In the genomic region with DNA sequence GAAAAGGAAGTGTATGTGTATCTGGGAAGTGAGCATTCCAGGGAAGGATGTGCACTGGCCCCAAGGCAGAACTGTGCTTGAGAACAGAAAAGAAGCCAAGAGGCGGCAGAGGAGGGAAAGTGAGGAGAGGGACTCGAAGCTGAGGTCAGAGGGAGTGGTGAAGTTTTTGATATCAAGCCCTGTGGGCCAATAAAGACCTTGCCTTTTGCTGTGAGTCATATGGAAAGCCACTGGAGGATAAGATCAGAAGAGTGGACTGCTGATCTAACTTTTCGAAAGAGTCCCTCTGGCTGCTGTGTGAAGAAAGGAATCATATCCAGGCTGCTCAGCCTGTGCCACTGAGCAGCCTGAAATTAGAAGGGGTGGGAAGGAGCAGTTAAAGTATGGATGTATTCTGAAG, we compare ENCODE assay signal across 27 cellular contexts.
A peak's percentile ranks its signal among the peaks of the same experiment; 100 is the strongest.
DNase-seq lines count a peak whose midpoint lies in the region; ATAC-seq, FAIRE-seq and TF ChIP-seq lines count a peak whose summit lies in the region.
"Had no signal": no experiment of that assay in that cellular context is flagged by ENCODE, and none has a peak within 500 bp of the region (broad histone marks: within the 10 kb centered on the region; RNA-seq: fewer than 3 reads in every experiment).

No MANE protein-coding gene starts in this region.

- H3K27ac ChIP-seq in mammary epithelial cell (ENCODE audit: insufficient read depth, low read depth, low read length) = no peak overlapping the region
- no peak overlapping the region for H3K27ac ChIP-seq in breast epithelium
- H3K27ac ChIP-seq in upper lobe of left lung = no peak overlapping the region
- H3K27ac ChIP-seq: adrenal gland, right lobe of liver, thyroid gland had no signal

- H3K4me1 ChIP-seq in mammary epithelial cell (ENCODE audit: insufficient read depth, low read length) = peaks cover 3% of the 10 kb centered on the region
- H3K4me1 ChIP-seq in breast epithelium = no peaks in the 10 kb centered on the region
- peaks cover 0 to 10% (median 2%) of the 10 kb centered on the region in 4 donors for H3K4me1 ChIP-seq in upper lobe of left lung
- H3K4me1 ChIP-seq: adrenal gland had no signal

- no peaks in the 10 kb centered on the region for H3K79me2 ChIP-seq in mammary epithelial cell (ENCODE audit: insufficient read depth, low read length)

- CTCF ChIA-PET in mammary epithelial cell (lab: Charles Lee; ENCODE audit: low non-redundant PET) = no interaction called here

- dilution Hi-C loops in mammary epithelial cell (cut with HindIII; ENCODE audit: low sequenced_read_pairs) = no loop called here

- no peaks in the 10 kb centered on the region for H3K27me3 Mint-ChIP-seq in CD14-positive monocyte (ENCODE audit: low read depth in 3 of 3)
- H3K27me3 Mint-ChIP-seq: activated T-helper 17 cell treated with anti-CD3 and anti-CD28 coated beads, Interleukin-2, amount 50 U/mL, for 72 hours; CD4-positive, CD25-positive, alpha-beta regulatory T cell had no signal

- TF ChIP-seq EP300 in upper lobe of left lung (IDR thresholded peaks at IDR 0.05) = no peak

- no peaks in the 10 kb centered on the region for H3K36me3 ChIP-seq in mammary epithelial cell (ENCODE audit: insufficient read depth, low read length)
- no peaks in the 10 kb centered on the region for H3K36me3 ChIP-seq in breast epithelium
- H3K36me3 ChIP-seq in upper lobe of left lung = no peaks in the 10 kb centered on the region
- H3K36me3 ChIP-seq: adrenal gland, right lobe of liver, thyroid gland had no signal

- DNase-seq in mammary epithelial cell = peak; percentile 1
- DNase-seq in breast epithelium (ENCODE audit: low spot score in 2 of 2) = no peak
- peak; percentile 55 for DNase-seq in SK-MEL-5 (ENCODE audit: low read depth, low spot score)
- DNase-seq in fibroblast of pulmonary artery (ENCODE audit: low read depth) = peak; percentile 64
- no peak for DNase-seq in upper lobe of left lung
- DNase-seq in D721Med (ENCODE audit: insufficient read length, low spot score) = no peak
- DNase-seq in CD14-positive monocyte (ENCODE audit: low spot score) = no peak
- DNase-seq: 8988T; adrenal gland; CD4-positive, CD25-positive, alpha-beta regulatory T cell; cortex of kidney; Karpas-422; kidney; NCI-H1417; NK-92 treated with Interleukin-12 subunit alpha and Interleukin-12 subunit beta, amount 100 ng/mL, for 24 hours; right lobe of liver; SHP77 treated with DMSO at 0.1 percent for 48 hours; stimulated activated CD4-positive, alpha-beta T cell treated with anti-CD3 and anti-CD28 coated beads, Interleukin-4, amount 100 ng/mL, for 24 hours; stimulated activated CD8-positive, alpha-beta memory T cell treated with anti-CD3 and anti-CD28 coated beads, Interleukin-4, amount 100 ng/mL, for 48 hours; thyroid gland had no signal

- H3K4me3 ChIP-seq in mammary epithelial cell (replicated peaks in 1 of 3; ENCODE audit: insufficient read depth in 1 of 3, low read depth in 2 of 3, low read length in 3 of 3) = no peak overlapping the region
- H3K4me3 ChIP-seq in breast epithelium = no peak overlapping the region
- H3K4me3 ChIP-seq in fibroblast of pulmonary artery (replicated peaks; ENCODE audit: low read depth, low read length) = no peak overlapping the region
- no peak overlapping the region for H3K4me3 ChIP-seq in upper lobe of left lung
- H3K4me3 ChIP-seq: adrenal gland, GM23338, right lobe of liver, thyroid gland had no signal

- no peak for TF ChIP-seq POLR2A in breast epithelium (IDR thresholded peaks at IDR 0.05)
- no peak for TF ChIP-seq POLR2A in upper lobe of left lung (IDR thresholded peaks at IDR 0.05)

- H3K4me3 Mint-ChIP-seq in CD14-positive monocyte = no peak overlapping the region
- H3K4me3 Mint-ChIP-seq: activated T-helper 17 cell treated with anti-CD3 and anti-CD28 coated beads, Interleukin-2, amount 50 U/mL, for 72 hours; CD4-positive, CD25-positive, alpha-beta regulatory T cell; GM23338; T-helper 2 cell treated with Interferon-gamma antibody and Interleukin-4, amounts not matched to agents 5 μg/mL and 100 μg/mL, for 36 hours had no signal

- no peaks in the 10 kb centered on the region for H3K9me3 Mint-ChIP-seq in CD14-positive monocyte
- H3K9me3 Mint-ChIP-seq: activated T-helper 17 cell treated with anti-CD3 and anti-CD28 coated beads, Interleukin-2, amount 50 U/mL, for 72 hours; CD4-positive, CD25-positive, alpha-beta regulatory T cell; GM23338; T-helper 2 cell treated with Interferon-gamma antibody and Interleukin-4, amounts not matched to agents 5 μg/mL and 100 μg/mL, for 36 hours had no signal

- H3K9me3 ChIP-seq in mammary epithelial cell (replicated peaks; ENCODE audit: insufficient read depth, low read length) (no peaks in the 10 kb centered on the region), breast epithelium (no peaks in the 10 kb centered on the region), upper lobe of left lung (no peaks in the 10 kb centered on the region)
- H3K9me3 ChIP-seq: adrenal gland, right lobe of liver, thyroid gland had no signal

- no peak for FAIRE-seq in D721Med (lab: Jason Lieb, UNC)
- FAIRE-seq: G401.6, GM12891, kidney had no signal

- no peaks in the 10 kb centered on the region for H3K36me3 Mint-ChIP-seq in CD14-positive monocyte
- H3K36me3 Mint-ChIP-seq: CD4-positive, CD25-positive, alpha-beta regulatory T cell had no signal

- no peak for TF ChIP-seq CTCF in mammary epithelial cell (conservative IDR thresholded peaks at IDR 0.05 in 1 of 2, IDR thresholded peaks at IDR 0.05 in 1 of 2; ENCODE audit: extremely low read depth in 1 of 2, insufficient read depth in 1 of 2, low read depth in 1 of 2, low read length in 2 of 2)
- no peak for TF ChIP-seq CTCF in breast epithelium (IDR thresholded peaks at IDR 0.05)
- no peak for TF ChIP-seq CTCF in fibroblast of pulmonary artery (IDR thresholded peaks at IDR 0.05; ENCODE audit: low read length, missing control alignments)
- no peak for TF ChIP-seq CTCF in upper lobe of left lung (IDR thresholded peaks at IDR 0.05)
- TF ChIP-seq CTCF in D721Med (IDR thresholded peaks at IDR 0.05; ENCODE audit: insufficient read depth, missing control alignments) = no peak
- no peak for TF ChIP-seq CTCF in CD14-positive monocyte (IDR thresholded peaks at IDR 0.05)

- H3K9ac ChIP-seq in mammary epithelial cell (ENCODE audit: insufficient read depth, low read length) = no peak overlapping the region

- no peaks in the 10 kb centered on the region for H4K20me1 ChIP-seq in mammary epithelial cell (ENCODE audit: insufficient read depth, low read length)

- peaks cover 4% of the 10 kb centered on the region for H3K27me3 ChIP-seq in mammary epithelial cell (ENCODE audit: insufficient read depth, low read length)
- no peaks in the 10 kb centered on the region for H3K27me3 ChIP-seq in breast epithelium
- no peaks in the 10 kb centered on the region for H3K27me3 ChIP-seq in upper lobe of left lung
- H3K27me3 ChIP-seq: adrenal gland, right lobe of liver, thyroid gland had no signal

- BruUV-seq in mammary epithelial cell (replicated peaks; lab: Mats Ljungman, UMichigan) = no TSS peak

- H3K4me1 Mint-ChIP-seq in CD14-positive monocyte = no peaks in the 10 kb centered on the region
- H3K4me1 Mint-ChIP-seq: activated T-helper 17 cell treated with anti-CD3 and anti-CD28 coated beads, Interleukin-2, amount 50 U/mL, for 72 hours; CD4-positive, CD25-positive, alpha-beta regulatory T cell had no signal

- 100% methylated on average over 1 of the region's 3 CpGs for WGBS in mammary epithelial cell (ENCODE audit: low coverage, missing lambda C conversion rate)
- 60 to 67% methylated on average over 3 of the region's 3 CpGs for WGBS in upper lobe of left lung, 2 donors

- intact Hi-C loops in mammary epithelial cell (cut with micrococcal nuclease) = no loop called here
- intact Hi-C loops in breast epithelium (cut with DNase I; ENCODE audit: low total_unique reads) = no loop called here
- intact Hi-C loops in CD14-positive monocyte (cut with micrococcal nuclease) = no loop called here

- H2AFZ ChIP-seq in mammary epithelial cell (ENCODE audit: low read depth, low read length) = no peak overlapping the region

- in situ Hi-C loops in mammary epithelial cell (cut with MboI; ENCODE audit: low sequenced_read_pairs in 2 of 2) = no loop called here
- in situ Hi-C loops in SK-MEL-5 (cut with HindIII; ENCODE audit: low pct_unique_long_range_greater_than_20kb, low sequenced_read_pairs) = no loop called here

- H3K4me2 ChIP-seq in mammary epithelial cell (ENCODE audit: insufficient read depth, low read depth, low read length) = no peak overlapping the region
- H3K4me2 ChIP-seq: GM23338 had no signal

- ATAC-seq in upper lobe of left lung (ENCODE audit: low FRiP score in 2 of 2) (peak; percentile 11 to 88), GM18520 (IDR thresholded peaks at IDR 0.05; ENCODE audit: unreplicated experiment) (no peak)
- ATAC-seq: activated CD4-positive, CD25-positive, alpha-beta regulatory T cell treated with anti-CD3 and anti-CD28 coated beads, Interleukin-2, amount 50 U/mL, for 24 hours; activated T-helper 17 cell treated with anti-CD3 and anti-CD28 coated beads, Interleukin-2, amount 50 U/mL, for 72 hours; GM23338 had no signal

- no peak overlapping the region for H3K27ac Mint-ChIP-seq in CD14-positive monocyte
- H3K27ac Mint-ChIP-seq: activated T-helper 17 cell treated with anti-CD3 and anti-CD28 coated beads, Interleukin-2, amount 50 U/mL, for 72 hours; CD4-positive, CD25-positive, alpha-beta regulatory T cell; GM23338; T-helper 2 cell treated with Interferon-gamma antibody and Interleukin-4, amounts not matched to agents 5 μg/mL and 100 μg/mL, for 36 hours had no signal

Comparison
In these comparisons a context has a peak if more than half of its experiments do, and no peak if none do; other contexts are left out.
1. DNase-seq: peak in mammary epithelial cell (single experiment), SK-MEL-5 (single experiment) and fibroblast of pulmonary artery (single experiment); none in breast epithelium (0 of 2), upper lobe of left lung (0 of 2), D721Med (single experiment) and CD14-positive monocyte (single experiment).